9 cellular contexts compared by ENCODE assay signal in the genomic region with DNA sequence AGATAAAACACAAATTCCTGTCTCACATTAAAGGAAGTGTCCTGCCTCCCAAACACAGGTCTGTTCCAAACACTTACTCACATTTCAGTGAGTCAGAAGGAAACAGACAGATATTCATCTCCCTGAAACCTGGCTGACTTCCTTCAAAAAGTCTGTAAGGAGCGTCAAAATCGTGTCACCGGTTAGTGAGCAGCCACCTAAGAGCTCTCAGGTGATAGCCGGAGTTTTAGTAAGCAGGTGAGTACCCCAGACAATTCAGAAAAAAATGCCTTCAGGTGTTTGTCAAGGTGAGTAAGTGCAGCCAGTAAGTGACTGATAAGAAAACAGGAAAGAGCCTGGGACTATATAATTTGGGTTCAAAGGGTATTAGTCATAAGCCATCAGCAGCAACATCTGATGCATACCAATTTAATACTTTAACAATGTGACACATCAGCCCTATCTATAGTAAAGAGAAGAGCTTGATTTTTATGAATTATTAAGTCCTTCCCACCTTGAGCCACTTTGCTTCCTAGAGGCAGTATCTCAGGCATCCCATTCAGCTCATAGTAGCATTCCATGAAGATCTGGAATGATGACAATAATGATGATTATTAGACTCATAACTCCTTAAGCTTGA. TPM values are rescaled to one million over a fixed set of nuclear protein-coding genes. Genes with fewer than 3 reads are reported as not detected.
DNase-seq lines count a peak whose midpoint lies in the region; ATAC-seq and TF ChIP-seq lines count a peak whose summit lies in the region.
"Had no signal": no experiment of that assay in that cellular context is flagged by ENCODE, and none has a peak within 500 bp of the region (broad histone marks: within the 10 kb centered on the region; RNA-seq: fewer than 3 reads in every experiment).

No MANE protein-coding gene starts in this region.

- CTCF ChIA-PET in SK-N-SH (lab: Yijun Ruan, JAX) = interaction anchor here (0.7 to 1.4 kb wide), 5 partner anchors 11 to 269 kb away, joined by 3 to 5 read pairs (median 3); no protein-coding TSS in a partner anchor

- H3K27ac ChIP-seq in SK-N-SH (ENCODE audit: low read depth in 2 of 2, low read length in 1 of 2) (peak overlapping the region; percentile 53 to 81), esophagus (ENCODE audit: low read depth in 2 of 2, low read length in 1 of 2) (peak overlapping the region; percentile 61 to 78)

- H3K9me2 ChIP-seq in SK-N-SH = no peaks in the 10 kb centered on the region

- H3K27me3 ChIP-seq in SK-N-SH (ENCODE audit: insufficient read depth) (no peaks in the 10 kb centered on the region), esophagus (ENCODE audit: control insufficient read depth in 1 of 2, insufficient read depth in 2 of 2, low read length in 2 of 2) (no peaks in the 10 kb centered on the region), skeletal muscle satellite cell (ENCODE audit: control insufficient read depth, insufficient read depth, low read length) (no peaks in the 10 kb centered on the region)

- TF ChIP-seq EP300 in SK-N-SH (IDR thresholded peaks at IDR 0.05; ENCODE audit: borderline replicate concordance in 1 of 2, low read depth in 1 of 2, low read length in 1 of 2) = peak in 1 of 2 experiments; percentile 83; a peak in 2 of 4 replicates

- POLR2A ChIA-PET in SK-N-SH (lab: Yijun Ruan, JAX) = interaction anchor here (0.7 kb wide), 1 partner anchor 34 kb away, joined by 3 read pairs; no protein-coding TSS in a partner anchor

- 6% methylated on average over 4 of the region's 4 CpGs for WGBS in SK-N-SH (ENCODE audit: low lambda C conversion rate)
- 34 to 51% methylated on average over 4 of the region's 4 CpGs for WGBS in esophagus, 2 donors

- H3K36me3 ChIP-seq in SK-N-SH (replicated peaks in 1 of 2; ENCODE audit: control insufficient read depth in 1 of 2, insufficient read depth in 2 of 2, low read length in 1 of 2) (peaks cover 6 to 17% of the 10 kb centered on the region in 2 experiments), esophagus (ENCODE audit: control insufficient read depth in 2 of 2, insufficient read depth in 2 of 2, low read length in 1 of 2) (no peaks in the 10 kb centered on the region), skeletal muscle satellite cell (ENCODE audit: insufficient read depth, low read length) (peaks cover 5% of the 10 kb centered on the region)

- H3K79me2 ChIP-seq in SK-N-SH (ENCODE audit: insufficient read depth) = peaks cover 36% of the 10 kb centered on the region

- no peak overlapping the region for H2AFZ ChIP-seq in SK-N-SH (ENCODE audit: low read depth)

- TF ChIP-seq RAD21 in SK-N-SH (IDR thresholded peaks at IDR 0.05; ENCODE audit: low read length) = no peak

- H3K4me2 ChIP-seq in SK-N-SH = peak overlapping the region; percentile 74
- H3K4me2 ChIP-seq in skeletal muscle satellite cell (ENCODE audit: low read length) = peak overlapping the region; percentile 99

- TF ChIP-seq CTCF in SK-N-SH (IDR thresholded peaks at IDR 0.05) = no peak

- no peaks in the 10 kb centered on the region; the same call in 1 of the 2 replicates for H4K20me1 ChIP-seq in SK-N-SH (ENCODE audit: insufficient read depth)

- H3K4me3 ChIP-seq in SK-N-SH (ENCODE audit: low read depth in 2 of 2, low read length in 1 of 2) (peak overlapping the region; percentile 22 to 87; a peak in 3 of 4 replicates), esophagus (ENCODE audit: low read depth in 1 of 2, low read length in 2 of 2) (peak overlapping the region in 1 of 2 donors; percentile 15), skeletal muscle satellite cell (ENCODE audit: low read length) (no peak overlapping the region)

- no peaks in the 10 kb centered on the region for H3K9me3 ChIP-seq in SK-N-SH
- no peaks in the 10 kb centered on the region for H3K9me3 ChIP-seq in esophagus (ENCODE audit: control insufficient read depth in 2 of 2, insufficient read depth in 1 of 2, low read depth in 1 of 2, low read length in 1 of 2)
- H3K9me3 ChIP-seq in skeletal muscle satellite cell (replicated peaks; ENCODE audit: low read length) = no peaks in the 10 kb centered on the region

- H3K4me1 ChIP-seq in SK-N-SH (ENCODE audit: control insufficient read depth in 1 of 2, insufficient read depth in 2 of 2, low read depth in 1 of 2, low read length in 1 of 2) = peaks cover 6 to 22% of the 10 kb centered on the region in 2 experiments
- H3K4me1 ChIP-seq in esophagus (ENCODE audit: control insufficient read depth in 2 of 2, insufficient read depth in 2 of 2, low read length in 1 of 2) = no peaks in the 10 kb centered on the region
- peaks cover 43% of the 10 kb centered on the region for H3K4me1 ChIP-seq in skeletal muscle satellite cell (ENCODE audit: control insufficient read depth, insufficient read depth, low read length)

- H3K9ac ChIP-seq in SK-N-SH (peak overlapping the region; percentile 76; the same call in 1 of the 2 replicates), skeletal muscle satellite cell (ENCODE audit: low read depth, low read length) (no peak overlapping the region)

- ATAC-seq in GM18858 (IDR thresholded peaks at IDR 0.05; ENCODE audit: unreplicated experiment) = no peak

- peaks cover 36% of the 10 kb centered on the region for H3F3A ChIP-seq in SK-N-SH (replicated peaks; ENCODE audit: insufficient read depth)

- DNase-seq in SIG-M5 treated with dmso at 0.1 percent for 504 hours (lab: John Stamatoyannopoulos, UW; ENCODE audit: unreplicated experiment) (peak; percentile 41), SIG-M5 (lab: John Stamatoyannopoulos, UW) (no peak), SK-N-SH (no peak), COR-L47 (lab: John Stamatoyannopoulos, UW) (no peak), dedifferentiated amniotic fluid mesenchymal stem cell (ENCODE audit: extremely low spot score) (no peak)
- DNase-seq: NCI-H446 had no signal

TF ChIP-seq in SK-N-SH, 30 proteins besides CTCF, POLR2A, EP300 and RAD21 (continues in another document):
- TF ChIP-seq POLR2AphosphoS5 (IDR thresholded peaks at IDR 0.05; ENCODE audit: low read depth, low read length) (no peak; the same call in 1 of the 2 replicates), RCOR1 (IDR thresholded peaks at IDR 0.05; ENCODE audit: low read length) (no peak), NFIC (IDR thresholded peaks at IDR 0.05; ENCODE audit: borderline replicate concordance) (peak; percentile 87), FOXM1 (IDR thresholded peaks at IDR 0.05; ENCODE audit: low read depth) (no peak), GATA2 (CRISPR knock-in tag; IDR thresholded peaks at IDR 0.05) (no peak), TCF12 (IDR thresholded peaks at IDR 0.05) (peak; percentile 80), NRF1 (IDR thresholded peaks at IDR 0.05; ENCODE audit: low read depth, low read length) (no peak), SIN3A (IDR thresholded peaks at IDR 0.05; ENCODE audit: borderline replicate concordance, low read depth, low read length) (no peak), GABPA (IDR thresholded peaks at IDR 0.05; ENCODE audit: low read depth) (no peak), SMC3 (IDR thresholded peaks at IDR 0.05; ENCODE audit: low read depth, low read length) (no peak), RXRA (IDR thresholded peaks at IDR 0.05; ENCODE audit: borderline replicate concordance, low read depth) (peak; percentile 65), FOSL2 (IDR thresholded peaks at IDR 0.05; ENCODE audit: borderline replicate concordance, low read depth) (peak; percentile 71), CHD2 (IDR thresholded peaks at IDR 0.05; ENCODE audit: low read length, partially characterized antibody) (no peak)
- TF ChIP-seq, protein P1, sequence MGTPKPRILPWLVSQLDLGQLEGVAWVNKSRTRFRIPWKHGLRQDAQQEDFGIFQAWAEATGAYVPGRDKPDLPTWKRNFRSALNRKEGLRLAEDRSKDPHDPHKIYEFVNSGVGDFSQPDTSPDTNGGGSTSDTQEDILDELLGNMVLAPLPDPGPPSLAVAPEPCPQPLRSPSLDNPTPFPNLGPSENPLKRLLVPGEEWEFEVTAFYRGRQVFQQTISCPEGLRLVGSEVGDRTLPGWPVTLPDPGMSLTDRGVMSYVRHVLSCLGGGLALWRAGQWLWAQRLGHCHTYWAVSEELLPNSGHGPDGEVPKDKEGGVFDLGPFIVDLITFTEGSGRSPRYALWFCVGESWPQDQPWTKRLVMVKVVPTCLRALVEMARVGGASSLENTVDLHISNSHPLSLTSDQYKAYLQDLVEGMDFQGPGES (IDR thresholded peaks at IDR 0.05; ENCODE audit: low read depth, low read length) = no peak
- TF ChIP-seq, protein P2, sequence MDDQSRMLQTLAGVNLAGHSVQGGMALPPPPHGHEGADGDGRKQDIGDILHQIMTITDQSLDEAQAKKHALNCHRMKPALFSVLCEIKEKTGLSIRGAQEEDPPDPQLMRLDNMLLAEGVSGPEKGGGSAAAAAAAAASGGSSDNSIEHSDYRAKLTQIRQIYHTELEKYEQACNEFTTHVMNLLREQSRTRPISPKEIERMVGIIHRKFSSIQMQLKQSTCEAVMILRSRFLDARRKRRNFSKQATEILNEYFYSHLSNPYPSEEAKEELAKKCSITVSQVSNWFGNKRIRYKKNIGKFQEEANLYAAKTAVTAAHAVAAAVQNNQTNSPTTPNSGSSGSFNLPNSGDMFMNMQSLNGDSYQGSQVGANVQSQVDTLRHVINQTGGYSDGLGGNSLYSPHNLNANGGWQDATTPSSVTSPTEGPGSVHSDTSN (IDR thresholded peaks at IDR 0.05) = peak; percentile 77
- TF ChIP-seq, protein P3, sequence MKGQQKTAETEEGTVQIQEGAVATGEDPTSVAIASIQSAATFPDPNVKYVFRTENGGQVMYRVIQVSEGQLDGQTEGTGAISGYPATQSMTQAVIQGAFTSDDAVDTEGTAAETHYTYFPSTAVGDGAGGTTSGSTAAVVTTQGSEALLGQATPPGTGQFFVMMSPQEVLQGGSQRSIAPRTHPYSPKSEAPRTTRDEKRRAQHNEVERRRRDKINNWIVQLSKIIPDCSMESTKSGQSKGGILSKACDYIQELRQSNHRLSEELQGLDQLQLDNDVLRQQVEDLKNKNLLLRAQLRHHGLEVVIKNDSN (IDR thresholded peaks at IDR 0.05; ENCODE audit: borderline replicate concordance, low read depth) = no peak
- TF ChIP-seq, protein P4, sequence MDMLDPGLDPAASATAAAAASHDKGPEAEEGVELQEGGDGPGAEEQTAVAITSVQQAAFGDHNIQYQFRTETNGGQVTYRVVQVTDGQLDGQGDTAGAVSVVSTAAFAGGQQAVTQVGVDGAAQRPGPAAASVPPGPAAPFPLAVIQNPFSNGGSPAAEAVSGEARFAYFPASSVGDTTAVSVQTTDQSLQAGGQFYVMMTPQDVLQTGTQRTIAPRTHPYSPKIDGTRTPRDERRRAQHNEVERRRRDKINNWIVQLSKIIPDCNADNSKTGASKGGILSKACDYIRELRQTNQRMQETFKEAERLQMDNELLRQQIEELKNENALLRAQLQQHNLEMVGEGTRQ (IDR thresholded peaks at IDR 0.05; ENCODE audit: borderline replicate concordance, low read depth, low read length) = no peak

RNA-seq across cellular contexts. Expression of a gene that starts 1.3 kb away (rescaled TPM):
- polyA plus RNA-seq in SK-N-SH (2012; rRNA removed) = 38.2 and 52.1 TPM in 2 replicates
- polyA plus RNA-seq in SK-N-SH (2012; cell fraction: cytosol; rRNA removed) = 47.1 and 52.1 TPM in 2 replicates
- 24.2 and 48.6 TPM in 2 replicates for polyA plus RNA-seq in SK-N-SH (2012; cell fraction: nucleus; rRNA removed)
- 1 to 10 TPM; 3.7 to 6.4 TPM for polyA plus RNA-seq in esophagus
- total RNA-seq in skeletal muscle satellite cell (2012; rRNA removed) = 11.6 and 20.0 TPM in 2 replicates
